Comparison of ENCODE assay signal across 20 cellular contexts in genomic region chr2:238152811-238153688, GRCh38. TPM values are rescaled to one million over a fixed set of nuclear protein-coding genes. Genes with fewer than 3 reads are reported as not detected.
DNase-seq lines count a peak whose midpoint lies in the region; ATAC-seq, FAIRE-seq and TF ChIP-seq lines count a peak whose summit lies in the region.
"Had no signal": no experiment of that assay in that cellular context is flagged by ENCODE, and none has a peak within 500 bp of the region (broad histone marks: within the 10 kb centered on the region; RNA-seq: fewer than 3 reads in every experiment).

No MANE protein-coding gene starts in this region.

- H3K36me3 ChIP-seq in cardiac muscle cell = no peaks in the 10 kb centered on the region
- H3K36me3 ChIP-seq in OCI-LY1 (ENCODE audit: insufficient read depth, low read length) = no peaks in the 10 kb centered on the region; the same call in 1 of the 2 replicates
- H3K36me3 ChIP-seq in fibroblast of lung (ENCODE audit: control insufficient read depth, insufficient read depth, low read length) = no peaks in the 10 kb centered on the region
- H3K36me3 ChIP-seq in gastrocnemius medialis = peaks cover 0 to 10% of the 10 kb centered on the region in 2 donors
- H3K36me3 ChIP-seq: esophagus squamous epithelium, tibial nerve had no signal

- H4K20me1 ChIP-seq in OCI-LY1 (ENCODE audit: insufficient read depth, low read length) = no peaks in the 10 kb centered on the region
- no peaks in the 10 kb centered on the region for H4K20me1 ChIP-seq in fibroblast of lung (ENCODE audit: control insufficient read depth, extremely low read depth, insufficient read depth, low read length)

- H3K79me2 ChIP-seq in OCI-LY1 (ENCODE audit: insufficient read depth, low read length) = no peaks in the 10 kb centered on the region
- no peaks in the 10 kb centered on the region for H3K79me2 ChIP-seq in fibroblast of lung (ENCODE audit: control insufficient read depth, insufficient read depth, low read length)

- TF ChIP-seq POLR2A in gastrocnemius medialis (IDR thresholded peaks at IDR 0.05) = no peak

- no peaks in the 10 kb centered on the region for H3F3A ChIP-seq in OCI-LY1 (ENCODE audit: insufficient read depth, low read length)

- H3K4me3 ChIP-seq in cardiac muscle cell (no peak overlapping the region), OCI-LY1 (ENCODE audit: low read depth, low read length, poor library complexity, severe bottlenecking) (no peak overlapping the region), fibroblast of lung (replicated peaks in 1 of 4; ENCODE audit: control extremely low read depth in 1 of 4, insufficient read depth in 1 of 4, low read depth in 3 of 4, low read length in 4 of 4) (no peak overlapping the region), gastrocnemius medialis (no peak overlapping the region)
- H3K4me3 ChIP-seq: esophagus squamous epithelium, tibial nerve had no signal

- intact Hi-C loops in left ventricle myocardium superior (cut with micrococcal nuclease) = no loop called here
- intact Hi-C loops in gastrocnemius medialis (cut with DNase I; ENCODE audit: low total_unique reads) = no loop called here

- no peak overlapping the region for H3K27ac ChIP-seq in cardiac muscle cell
- no peak overlapping the region for H3K27ac ChIP-seq in OCI-LY1 (ENCODE audit: low read depth, low read length, poor library complexity, severe bottlenecking)
- no peak overlapping the region for H3K27ac ChIP-seq in fibroblast of lung (ENCODE audit: insufficient read depth, low read length)
- H3K27ac ChIP-seq in gastrocnemius medialis = peak overlapping the region in 3 of 4 donors; percentile 36 to 100 (median 99)
- H3K27ac ChIP-seq: HL-60, tibial nerve, VCaP had no signal

- in situ Hi-C loops in gastrocnemius medialis (cut with MboI; ENCODE audit: low sequenced_read_pairs in 4 of 4) (no loop called here), ACHN (cut with HindIII; ENCODE audit: low pct_ligation_motif_present, low pct_unique_long_range_greater_than_20kb, low sequenced_read_pairs) (no loop called here)

- ATAC-seq in left ventricle myocardium superior (no peak), gastrocnemius medialis (no peak), HG02798 (IDR thresholded peaks at IDR 0.05; ENCODE audit: poor library complexity, unreplicated experiment) (no peak)

- no peak for FAIRE-seq in HTR-8/SVneo (lab: Jason Lieb, UNC)

- H3K4me1 ChIP-seq in cardiac muscle cell (ENCODE audit: low read depth) (no peaks in the 10 kb centered on the region), OCI-LY1 (ENCODE audit: insufficient read depth, low read length, severe bottlenecking) (no peaks in the 10 kb centered on the region), fibroblast of lung (ENCODE audit: control insufficient read depth, extremely low read depth, insufficient read depth, low read length) (peaks cover 12% of the 10 kb centered on the region), gastrocnemius medialis (peaks cover 35 to 39% of the 10 kb centered on the region in 2 donors)

- no peaks in the 10 kb centered on the region for H3K9me2 ChIP-seq in OCI-LY1 (ENCODE audit: low read depth, low read length)

- DNase-seq in cardiac muscle cell (ENCODE audit: low read depth in 1 of 2, low spot score in 1 of 2) (no peak), left ventricle myocardium superior (no peak), fibroblast of lung (ENCODE audit: low read depth in 2 of 2) (peak in 1 of 2 donors; percentile 64), gastrocnemius medialis (no peak), ACHN (no peak), HTR-8/SVneo (ENCODE audit: insufficient read length, low spot score) (no peak)
- DNase-seq: activated gamma-delta T cell; cortex of kidney; esophagus squamous epithelium; H7; NCI-H187; NCI-H510A; nephron progenitor cell; stimulated activated CD4-positive, alpha-beta T cell treated with anti-CD3 and anti-CD28 coated beads, Interleukin-4, amount 100 ng/mL, for 4 hours had no signal

- H3K9me3 ChIP-seq in cardiac muscle cell (ENCODE audit: low read depth) (no peaks in the 10 kb centered on the region), OCI-LY1 (ENCODE audit: low read length) (no peaks in the 10 kb centered on the region), fibroblast of lung (ENCODE audit: control insufficient read depth, insufficient read depth, low read depth, low read length) (no peaks in the 10 kb centered on the region), gastrocnemius medialis (no peaks in the 10 kb centered on the region)
- H3K9me3 ChIP-seq: esophagus squamous epithelium, tibial nerve had no signal

- H3K4me2 ChIP-seq in OCI-LY1 (ENCODE audit: low read length) = no peak overlapping the region
- no peak overlapping the region for H3K4me2 ChIP-seq in fibroblast of lung (ENCODE audit: extremely low read depth, insufficient read depth, low read length)

- H3K27me3 ChIP-seq in cardiac muscle cell = peaks cover 14% of the 10 kb centered on the region
- H3K27me3 ChIP-seq in OCI-LY1 (ENCODE audit: insufficient read depth, low read length) = peaks cover 7% of the 10 kb centered on the region; the same call in 1 of the 2 replicates
- H3K27me3 ChIP-seq in fibroblast of lung (ENCODE audit: control insufficient read depth, insufficient read depth, low read length) = no peaks in the 10 kb centered on the region
- H3K27me3 ChIP-seq in gastrocnemius medialis = peaks cover 0 to 3% (median 0%) of the 10 kb centered on the region in 3 donors

- TF ChIP-seq CTCF in cardiac muscle cell (IDR thresholded peaks at IDR 0.05; ENCODE audit: low read depth, low read length) (peak; percentile 19), OCI-LY1 (IDR thresholded peaks at IDR 0.05; ENCODE audit: low read length) (peak; percentile 36; the same call in 1 of the 2 replicates), fibroblast of lung (conservative IDR thresholded peaks at IDR 0.05 in 1 of 2, IDR thresholded peaks at IDR 0.05 in 1 of 2; ENCODE audit: low read depth in 1 of 2, low read length in 2 of 2) (peak; percentile 8 to 18), gastrocnemius medialis (IDR thresholded peaks at IDR 0.05 in 4 of 5, conservative IDR thresholded peaks at IDR 0.05 in 1 of 5) (peak in 3 of 5 experiments; percentile 36 to 54 (median 41))

- H2AFZ ChIP-seq in OCI-LY1 (ENCODE audit: low read length) (no peak overlapping the region), fibroblast of lung (ENCODE audit: low read length) (no peak overlapping the region)

- no peak overlapping the region for H3K9ac ChIP-seq in OCI-LY1 (ENCODE audit: low read length)
- H3K9ac ChIP-seq in fibroblast of lung (ENCODE audit: insufficient read depth, low read length) = no peak overlapping the region

RNA-seq across cellular contexts. Expression of gene ERFE, which starts 5.7 kb away (rescaled TPM):
- total RNA-seq in cardiac muscle cell = 1.5 TPM in 1 of 2 replicates, not detected in the other
- polyA plus RNA-seq in cardiac muscle cell = 0.60 and 2.0 TPM in 2 replicates
- total RNA-seq in left ventricle myocardium superior = not detected
- 1.3 and 1.5 TPM in 2 replicates for total RNA-seq in fibroblast of lung
- polyA plus RNA-seq in fibroblast of lung = 1.1 and 8.3 TPM in 2 replicates
- polyA plus RNA-seq in fibroblast of lung (2012) = 2.0 and 12.6 TPM in 2 replicates
- 7.5 TPM in 1 of 2 replicates, not detected in the other for polyA minus RNA-seq in fibroblast of lung (ENCODE audit: low replicate concordance)
- total RNA-seq in gastrocnemius medialis = 1 to 10 TPM in 2 of 4 donors, under 1 TPM in 2; 0.46 to 3.3 (median 1.3) TPM
- total RNA-seq: lung microvascular endothelial cell, tibial nerve had no signal

RNA-seq across cellular contexts. Expression of gene KLHL30, which starts 14.6 kb away (rescaled TPM):
- total RNA-seq in cardiac muscle cell = 25.9 and 31.7 TPM in 2 replicates
- 6.7 and 14.1 TPM in 2 replicates for polyA plus RNA-seq in cardiac muscle cell
- total RNA-seq in left ventricle myocardium superior = 22.0 TPM
- total RNA-seq in fibroblast of lung = 0.26 and 1.2 TPM in 2 replicates
- 0.02 and 1.6 TPM in 2 replicates for polyA plus RNA-seq in fibroblast of lung
- polyA plus RNA-seq in fibroblast of lung (2012) = 0.09 and 3.8 TPM in 2 replicates
- polyA minus RNA-seq in fibroblast of lung (ENCODE audit: low replicate concordance) = 1.4 TPM in 1 of 2 replicates, not detected in the other
- total RNA-seq in gastrocnemius medialis = 100 to 1,000 TPM in 3 of 4 donors, 10 to 100 TPM in 1; 37.9 to 224 (median 142) TPM
- total RNA-seq: lung microvascular endothelial cell had no signal

RNA-seq across cellular contexts. Expression of gene ILKAP, which starts 50.4 kb away (rescaled TPM):
- 25.7 and 28.2 TPM in 2 replicates for total RNA-seq in cardiac muscle cell
- 61.0 and 81.9 TPM in 2 replicates for polyA plus RNA-seq in cardiac muscle cell
- total RNA-seq in left ventricle myocardium superior = 26.7 TPM
- 24.9 and 27.9 TPM in 2 replicates for total RNA-seq in fibroblast of lung
- 31.3 and 34.6 TPM in 2 replicates for polyA plus RNA-seq in fibroblast of lung
- polyA plus RNA-seq in fibroblast of lung (2012) = 22.2 and 32.0 TPM in 2 replicates
- polyA minus RNA-seq in fibroblast of lung (ENCODE audit: low replicate concordance) = 2.5 and 15.7 TPM in 2 replicates
- 10 to 100 TPM; 16.6 to 30.1 (median 23.3) TPM for total RNA-seq in gastrocnemius medialis

RNA-seq across cellular contexts. Expression of gene ESPNL, which starts 52.9 kb away (rescaled TPM):
- 4.3 and 8.5 TPM in 2 replicates for total RNA-seq in cardiac muscle cell
- 3.7 and 5.3 TPM in 2 replicates for polyA plus RNA-seq in cardiac muscle cell
- not detected for total RNA-seq in left ventricle myocardium superior
- 1.3 and 2.8 TPM in 2 replicates for total RNA-seq in fibroblast of lung
- polyA plus RNA-seq in fibroblast of lung = 0.36 and 0.79 TPM in 2 replicates
- polyA plus RNA-seq in fibroblast of lung (2012) = 0.78 and 1.7 TPM in 2 replicates
- polyA minus RNA-seq in fibroblast of lung (ENCODE audit: low replicate concordance) = 0.59 and 2.7 TPM in 2 replicates
- total RNA-seq in gastrocnemius medialis = under 1 TPM in 1 of 4 donors, not detected in 3; 0.11 TPM
- total RNA-seq: lung microvascular endothelial cell had no signal

Comparison
In these comparisons a context has a peak if more than half of its experiments do, and no peak if none do; other contexts are left out.
1. H3K27ac ChIP-seq: peak in gastrocnemius medialis (3 of 4); none in cardiac muscle cell (single experiment), OCI-LY1 (single experiment) and fibroblast of lung (single experiment).
2. RNA of gene KLHL30, which starts 14.6 kb away (total RNA-seq): 37.9 to 224 TPM in gastrocnemius medialis, 25.9 to 31.7 TPM in cardiac muscle cell and 22.0 TPM in left ventricle myocardium superior (single experiment); 0.26 to 1.2 TPM in fibroblast of lung; every median in the first group is over 10 times any median in the second.
3. Peak in every context shown above with its lines, with median percentiles within 50 percentile points of each other: CTCF ChIP-seq.